In the genomic region with DNA sequence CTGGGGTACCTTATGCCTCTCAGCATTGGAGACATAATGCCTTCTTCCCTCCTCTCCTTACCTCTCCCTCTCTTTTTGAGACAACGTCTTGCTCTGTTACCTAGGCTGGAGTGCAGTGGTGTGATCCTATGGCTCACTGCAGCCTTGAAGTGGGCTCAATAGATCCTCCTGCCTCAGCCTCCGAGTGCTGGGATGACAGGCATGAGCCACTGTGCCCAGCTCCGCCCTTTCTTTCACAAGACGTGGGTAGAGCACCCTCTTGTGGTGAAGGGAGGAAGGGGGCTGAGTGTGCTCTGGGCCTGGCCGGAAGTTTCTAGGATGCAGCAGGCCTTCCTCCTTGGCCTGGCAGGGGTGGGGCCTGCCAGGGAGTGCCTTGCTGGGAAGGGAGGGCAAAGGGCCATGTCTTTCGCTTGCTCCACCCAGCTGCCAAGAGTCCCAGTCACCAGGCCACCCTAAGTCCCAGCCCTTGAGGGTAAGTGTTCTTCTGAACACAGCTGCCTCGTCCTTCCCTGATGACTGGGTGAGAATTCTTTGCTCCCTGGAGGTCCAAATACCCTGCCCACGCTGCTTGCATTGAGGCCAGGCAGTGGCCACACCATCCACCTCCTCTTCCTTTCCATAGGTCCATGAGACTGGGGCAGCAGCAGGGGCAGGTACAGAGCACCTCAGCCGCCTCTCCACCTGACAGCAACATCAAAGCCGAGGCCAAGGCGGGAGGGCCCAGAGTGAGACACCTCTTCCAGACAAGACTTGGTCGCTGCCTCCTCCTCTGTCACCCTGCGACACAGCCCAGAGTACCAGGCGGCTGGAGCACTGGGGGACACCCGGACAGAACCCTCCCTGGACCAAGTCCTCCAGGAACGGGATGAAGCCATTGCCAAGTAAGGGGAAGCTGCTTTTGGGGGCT, we compare ENCODE assay signal across 1 cellular context.
TF ChIP-seq lines count a peak whose summit lies in the region.

No MANE protein-coding gene starts in this region.

TF ChIP-seq in K562, 482 proteins besides CTCF, POLR2A, EP300 and RAD21 (continued from another document):
- TF ChIP-seq, protein P1, sequence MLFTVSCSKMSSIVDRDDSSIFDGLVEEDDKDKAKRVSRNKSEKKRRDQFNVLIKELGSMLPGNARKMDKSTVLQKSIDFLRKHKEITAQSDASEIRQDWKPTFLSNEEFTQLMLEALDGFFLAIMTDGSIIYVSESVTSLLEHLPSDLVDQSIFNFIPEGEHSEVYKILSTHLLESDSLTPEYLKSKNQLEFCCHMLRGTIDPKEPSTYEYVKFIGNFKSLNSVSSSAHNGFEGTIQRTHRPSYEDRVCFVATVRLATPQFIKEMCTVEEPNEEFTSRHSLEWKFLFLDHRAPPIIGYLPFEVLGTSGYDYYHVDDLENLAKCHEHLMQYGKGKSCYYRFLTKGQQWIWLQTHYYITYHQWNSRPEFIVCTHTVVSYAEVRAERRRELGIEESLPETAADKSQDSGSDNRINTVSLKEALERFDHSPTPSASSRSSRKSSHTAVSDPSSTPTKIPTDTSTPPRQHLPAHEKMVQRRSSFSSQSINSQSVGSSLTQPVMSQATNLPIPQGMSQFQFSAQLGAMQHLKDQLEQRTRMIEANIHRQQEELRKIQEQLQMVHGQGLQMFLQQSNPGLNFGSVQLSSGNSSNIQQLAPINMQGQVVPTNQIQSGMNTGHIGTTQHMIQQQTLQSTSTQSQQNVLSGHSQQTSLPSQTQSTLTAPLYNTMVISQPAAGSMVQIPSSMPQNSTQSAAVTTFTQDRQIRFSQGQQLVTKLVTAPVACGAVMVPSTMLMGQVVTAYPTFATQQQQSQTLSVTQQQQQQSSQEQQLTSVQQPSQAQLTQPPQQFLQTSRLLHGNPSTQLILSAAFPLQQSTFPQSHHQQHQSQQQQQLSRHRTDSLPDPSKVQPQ (CRISPR knock-in tag; IDR thresholded peaks at IDR 0.05; ENCODE audit: borderline replicate concordance), result no peak
- TF ChIP-seq NR4A1 (CRISPR knock-in tag; IDR thresholded peaks at IDR 0.05) (no peak), NR4A1 (tag; IDR thresholded peaks at IDR 0.05) (peak; percentile 48; the same call in 1 of the 2 replicates), SMARCE1 (IDR thresholded peaks at IDR 0.05) (no peak), E2F5 (CRISPR knock-in tag; IDR thresholded peaks at IDR 0.05) (no peak), ZNF395 (CRISPR knock-in tag; IDR thresholded peaks at IDR 0.05) (no peak), GTF2A2 (tag; IDR thresholded peaks at IDR 0.05) (no peak), TAF9B (IDR thresholded peaks at IDR 0.05; ENCODE audit: partially characterized antibody) (no peak), HNRNPL (IDR thresholded peaks at IDR 0.05; ENCODE audit: low read depth, low read length) (no peak), NR2F6 (CRISPR knock-in tag; IDR thresholded peaks at IDR 0.05) (no peak)
- TF ChIP-seq, protein P2, sequence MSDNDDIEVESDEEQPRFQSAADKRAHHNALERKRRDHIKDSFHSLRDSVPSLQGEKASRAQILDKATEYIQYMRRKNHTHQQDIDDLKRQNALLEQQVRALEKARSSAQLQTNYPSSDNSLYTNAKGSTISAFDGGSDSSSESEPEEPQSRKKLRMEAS (CRISPR knock-in tag; IDR thresholded peaks at IDR 0.05), result peak; percentile 67
- TF ChIP-seq, protein P3, sequence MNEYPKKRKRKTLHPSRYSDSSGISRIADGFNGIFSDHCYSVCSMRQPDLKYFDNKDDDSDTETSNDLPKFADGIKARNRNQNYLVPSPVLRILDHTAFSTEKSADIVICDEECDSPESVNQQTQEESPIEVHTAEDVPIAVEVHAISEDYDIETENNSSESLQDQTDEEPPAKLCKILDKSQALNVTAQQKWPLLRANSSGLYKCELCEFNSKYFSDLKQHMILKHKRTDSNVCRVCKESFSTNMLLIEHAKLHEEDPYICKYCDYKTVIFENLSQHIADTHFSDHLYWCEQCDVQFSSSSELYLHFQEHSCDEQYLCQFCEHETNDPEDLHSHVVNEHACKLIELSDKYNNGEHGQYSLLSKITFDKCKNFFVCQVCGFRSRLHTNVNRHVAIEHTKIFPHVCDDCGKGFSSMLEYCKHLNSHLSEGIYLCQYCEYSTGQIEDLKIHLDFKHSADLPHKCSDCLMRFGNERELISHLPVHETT (CRISPR knock-in tag; conservative IDR thresholded peaks at IDR 0.05 in 1 of 2, IDR thresholded peaks at IDR 0.05 in 1 of 2), result no peak
